Comparison of ENCODE assay signal across 35 cellular contexts in genomic region chr1:22910986-22911651, GRCh38.
"Had no signal": no experiment of that assay in that cellular context is flagged by ENCODE, and none has a peak within 500 bp of the region (broad histone marks: within the 10 kb centered on the region; RNA-seq: fewer than 3 reads in every experiment).

No MANE protein-coding gene starts in this region.

- H3K36me3 ChIP-seq: ascending aorta, breast epithelium, esophagus squamous epithelium, gastroesophageal sphincter had no signal

- H3K27ac Mint-ChIP-seq: activated CD4-positive, alpha-beta memory T cell treated with anti-CD3 and anti-CD28 coated beads, Interleukin-2, amount 10 ng/mL, durations not matched to agents 7 days and 5 days; activated CD4-positive, alpha-beta T cell treated with anti-CD3 and anti-CD28 coated beads, Interleukin-2, amount 10 ng/mL, durations not matched to agents 7 days and 5 days; activated naive CD4-positive, alpha-beta T cell treated with anti-CD3 and anti-CD28 coated beads, Interleukin-2, amount 10 ng/mL, durations not matched to agents 7 days and 5 days; activated naive CD4-positive, alpha-beta T cell treated with anti-CD3 and anti-CD28 coated beads, Interleukin-2, amount 50 U/mL, for 72 hours; activated naive CD8-positive, alpha-beta T cell treated with anti-CD3 and anti-CD28 coated beads, Interleukin-2, amount 10 ng/mL, durations not matched to agents 7 days and 5 days; activated T-cell treated with anti-CD3 and anti-CD28 coated beads, Interleukin-2, amount 50 U/mL, for 24 hours; activated T-cell treated with anti-CD3 and anti-CD28 coated beads, Interleukin-2, amount 50 U/mL, for 72 hours; brain; dendritic cell treated with granulocyte-macrophage colony-stimulating factor and Interleukin-4, amounts not matched to agents 40 ng/mL and 50 ng/mL, for 4 days; effector memory CD8-positive, alpha-beta T cell; T-helper 17 cell; T-helper 2 cell treated with Interferon-gamma antibody and Interleukin-4, amounts not matched to agents 5 μg/mL and 100 μg/mL, for 36 hours had no signal

- H3K27ac ChIP-seq: ascending aorta, breast epithelium, cardiac muscle cell, coronary artery, dorsolateral prefrontal cortex, epithelial cell of prostate, esophagus squamous epithelium, gastroesophageal sphincter had no signal

- FAIRE-seq: endometrium, endothelial cell of umbilical vein had no signal

- H3K36me3 Mint-ChIP-seq: activated naive CD4-positive, alpha-beta T cell treated with anti-CD3 and anti-CD28 coated beads, Interleukin-2, amount 10 ng/mL, durations not matched to agents 7 days and 5 days; activated naive CD4-positive, alpha-beta T cell treated with anti-CD3 and anti-CD28 coated beads, Interleukin-2, amount 50 U/mL, for 72 hours; activated naive CD8-positive, alpha-beta T cell treated with anti-CD3 and anti-CD28 coated beads, Interleukin-2, amount 10 ng/mL, durations not matched to agents 7 days and 5 days had no signal

- H3K4me3 ChIP-seq: ascending aorta, breast epithelium, cardiac muscle cell, coronary artery, dorsolateral prefrontal cortex, esophagus squamous epithelium, gastroesophageal sphincter had no signal

- H3K4me3 Mint-ChIP-seq: activated CD4-positive, alpha-beta memory T cell treated with anti-CD3 and anti-CD28 coated beads, Interleukin-2, amount 10 ng/mL, durations not matched to agents 7 days and 5 days; activated CD4-positive, alpha-beta T cell treated with anti-CD3 and anti-CD28 coated beads, Interleukin-2, amount 10 ng/mL, durations not matched to agents 7 days and 5 days; activated naive CD4-positive, alpha-beta T cell treated with anti-CD3 and anti-CD28 coated beads, Interleukin-2, amount 10 ng/mL, durations not matched to agents 7 days and 5 days; activated naive CD8-positive, alpha-beta T cell treated with anti-CD3 and anti-CD28 coated beads, Interleukin-2, amount 10 ng/mL, durations not matched to agents 7 days and 5 days; activated T-cell treated with anti-CD3 and anti-CD28 coated beads, Interleukin-2, amount 50 U/mL, for 24 hours; activated T-cell treated with anti-CD3 and anti-CD28 coated beads, Interleukin-2, amount 50 U/mL, for 72 hours; brain; central memory CD8-positive, alpha-beta T cell; dendritic cell treated with granulocyte-macrophage colony-stimulating factor and Interleukin-4, amounts not matched to agents 40 ng/mL and 50 ng/mL, for 4 days; effector memory CD8-positive, alpha-beta T cell; T-helper 17 cell; T-helper 2 cell treated with Interferon-gamma antibody and Interleukin-4, amounts not matched to agents 5 μg/mL and 100 μg/mL, for 36 hours had no signal

- H3K27me3 Mint-ChIP-seq: activated CD4-positive, alpha-beta memory T cell treated with anti-CD3 and anti-CD28 coated beads, Interleukin-2, amount 10 ng/mL, durations not matched to agents 7 days and 5 days; brain had no signal

- H3K27me3 ChIP-seq: ascending aorta, breast epithelium, cardiac muscle cell, dorsolateral prefrontal cortex had no signal

- DNase-seq: activated CD4-positive, alpha-beta memory T cell treated with anti-CD3 and anti-CD28 coated beads, Interleukin-2, amount 10 ng/mL, durations not matched to agents 7 days and 5 days; activated CD4-positive, alpha-beta T cell treated with anti-CD3 and anti-CD28 coated beads for 1 hour; activated CD4-positive, alpha-beta T cell treated with anti-CD3 and anti-CD28 coated beads for 4 hours; activated CD4-positive, alpha-beta T cell treated with anti-CD3 and anti-CD28 coated beads, Interleukin-2, amount 10 ng/mL, durations not matched to agents 7 days and 5 days; activated CD4-positive, alpha-beta T cell treated with anti-CD3 and anti-CD28 coated beads, Interleukin-2, amount 50 U/mL, for 4 hours; activated CD4-positive, CD25-positive, alpha-beta regulatory T cell; activated CD8-positive, alpha-beta memory T cell treated with anti-CD3 and anti-CD28 coated beads, Interleukin-2, amount 50 U/mL, for 48 hours; activated gamma-delta T cell; activated naive CD4-positive, alpha-beta T cell; activated naive CD4-positive, alpha-beta T cell treated with anti-CD3 and anti-CD28 coated beads, Interleukin-2, amount 10 ng/mL, durations not matched to agents 7 days and 5 days; activated naive CD8-positive, alpha-beta T cell treated with anti-CD3 and anti-CD28 coated beads, Interleukin-2, amount 10 ng/mL, durations not matched to agents 7 days and 5 days; activated T-cell treated with anti-CD3 and anti-CD28 coated beads for 4 hours; activated T-cell treated with anti-CD3 and anti-CD28 coated beads, Interleukin-2, amount 50 U/mL, for 24 hours; activated T-cell treated with anti-CD3 and anti-CD28 coated beads, Interleukin-2, amount 50 U/mL, for 72 hours; dorsolateral prefrontal cortex; effector CD4-positive, alpha-beta T cell; effector memory CD8-positive, alpha-beta T cell; esophagus squamous epithelium; foreskin melanocyte; T-helper 1 cell; T-helper 17 cell; T1000 had no signal

- H3K4me1 ChIP-seq: ascending aorta, breast epithelium, gastroesophageal sphincter had no signal

- H3K9me3 Mint-ChIP-seq: activated CD4-positive, alpha-beta memory T cell treated with anti-CD3 and anti-CD28 coated beads, Interleukin-2, amount 10 ng/mL, durations not matched to agents 7 days and 5 days; activated CD4-positive, alpha-beta T cell treated with anti-CD3 and anti-CD28 coated beads, Interleukin-2, amount 10 ng/mL, durations not matched to agents 7 days and 5 days; activated naive CD4-positive, alpha-beta T cell treated with anti-CD3 and anti-CD28 coated beads, Interleukin-2, amount 10 ng/mL, durations not matched to agents 7 days and 5 days; activated naive CD4-positive, alpha-beta T cell treated with anti-CD3 and anti-CD28 coated beads, Interleukin-2, amount 50 U/mL, for 72 hours; activated naive CD8-positive, alpha-beta T cell treated with anti-CD3 and anti-CD28 coated beads, Interleukin-2, amount 10 ng/mL, durations not matched to agents 7 days and 5 days; activated T-cell treated with anti-CD3 and anti-CD28 coated beads, Interleukin-2, amount 50 U/mL, for 24 hours; activated T-cell treated with anti-CD3 and anti-CD28 coated beads, Interleukin-2, amount 50 U/mL, for 72 hours; brain; central memory CD8-positive, alpha-beta T cell; dendritic cell treated with granulocyte-macrophage colony-stimulating factor and Interleukin-4, amounts not matched to agents 40 ng/mL and 50 ng/mL, for 4 days; effector memory CD8-positive, alpha-beta T cell; T-helper 2 cell treated with Interferon-gamma antibody and Interleukin-4, amounts not matched to agents 5 μg/mL and 100 μg/mL, for 36 hours had no signal

- H3K9me3 ChIP-seq: ascending aorta, breast epithelium, esophagus squamous epithelium, gastroesophageal sphincter had no signal

- H3K4me1 Mint-ChIP-seq: activated CD4-positive, alpha-beta memory T cell treated with anti-CD3 and anti-CD28 coated beads, Interleukin-2, amount 10 ng/mL, durations not matched to agents 7 days and 5 days; activated CD4-positive, alpha-beta T cell treated with anti-CD3 and anti-CD28 coated beads, Interleukin-2, amount 10 ng/mL, durations not matched to agents 7 days and 5 days; activated naive CD4-positive, alpha-beta T cell treated with anti-CD3 and anti-CD28 coated beads, Interleukin-2, amount 10 ng/mL, durations not matched to agents 7 days and 5 days; activated naive CD8-positive, alpha-beta T cell treated with anti-CD3 and anti-CD28 coated beads, Interleukin-2, amount 10 ng/mL, durations not matched to agents 7 days and 5 days; central memory CD8-positive, alpha-beta T cell; T-helper 17 cell had no signal
